12 cellular contexts compared by ENCODE assay signal in the genomic region with DNA sequence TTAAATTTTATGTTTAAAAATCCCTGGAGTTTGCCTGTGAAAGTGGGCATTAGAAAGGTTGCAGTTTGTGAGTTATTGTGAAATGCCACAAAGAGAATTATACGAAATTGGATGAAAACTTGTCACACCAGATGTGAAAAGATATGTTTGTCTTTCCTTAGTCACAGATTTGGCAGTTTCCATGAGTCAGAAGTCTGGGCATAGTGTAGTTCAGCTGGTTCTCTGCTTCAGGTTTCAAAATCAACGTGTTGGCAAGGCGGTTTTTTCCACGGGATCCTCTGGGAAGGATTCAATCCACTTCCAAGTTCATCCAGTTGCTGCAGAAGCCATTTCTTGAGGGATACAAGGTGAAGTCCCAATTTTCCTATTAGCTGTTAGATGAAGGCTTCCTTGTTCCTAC.
A peak's percentile ranks its signal among the peaks of the same experiment; 100 is the strongest.
DNase-seq lines count a peak whose midpoint lies in the region; ATAC-seq and TF ChIP-seq lines count a peak whose summit lies in the region.
"Had no signal": no experiment of that assay in that cellular context is flagged by ENCODE, and none has a peak within 500 bp of the region (broad histone marks: within the 10 kb centered on the region; RNA-seq: fewer than 3 reads in every experiment).

No MANE protein-coding gene starts in this region.

- H3K9me3 ChIP-seq in mammary epithelial cell (replicated peaks; ENCODE audit: insufficient read depth, low read length), result no peaks in the 10 kb centered on the region
- H3K9me3 ChIP-seq: prostate gland had no signal

- no peak overlapping the region for H3K27ac ChIP-seq in mammary epithelial cell (ENCODE audit: insufficient read depth, low read depth, low read length)
- H3K27ac ChIP-seq: prostate gland had no signal

- 53% methylated on average over 4 of the region's 4 CpGs for WGBS in mammary epithelial cell (ENCODE audit: low coverage, missing lambda C conversion rate)

- H3K4me1 ChIP-seq in mammary epithelial cell (ENCODE audit: insufficient read depth, low read length), result no peaks in the 10 kb centered on the region
- H3K4me1 ChIP-seq: prostate gland had no signal

- H4K20me1 ChIP-seq in mammary epithelial cell (ENCODE audit: insufficient read depth, low read length), result no peaks in the 10 kb centered on the region

- in situ Hi-C loops in mammary epithelial cell (cut with MboI; ENCODE audit: low sequenced_read_pairs in 2 of 2), result no loop called here

- intact Hi-C loops in mammary epithelial cell (cut with micrococcal nuclease), result no loop called here

- H3K4me3 ChIP-seq in mammary epithelial cell (replicated peaks in 1 of 3; ENCODE audit: insufficient read depth in 1 of 3, low read depth in 2 of 3, low read length in 3 of 3), result no peak overlapping the region
- H3K4me3 ChIP-seq in kidney epithelial cell (ENCODE audit: low read depth, low read length), result no peak overlapping the region
- H3K4me3 ChIP-seq: prostate gland had no signal

- DNase-seq in AG20443 (ENCODE audit: low spot score) (peak; percentile 54), HT1080 (ENCODE audit: low read depth) (peak; percentile 86), mammary epithelial cell (peak; percentile 74), kidney epithelial cell (ENCODE audit: low read depth) (peak; percentile 26)
- DNase-seq: activated CD4-positive, alpha-beta T cell treated with anti-CD3 and anti-CD28 coated beads for 36 hours; stimulated activated CD4-positive, alpha-beta T cell treated with anti-CD3 and anti-CD28 coated beads, Interleukin-4, amount 100 ng/mL, for 4 hours; stimulated activated naive CD4-positive, alpha-beta T cell had no signal

- CTCF ChIA-PET in mammary epithelial cell (lab: Charles Lee; ENCODE audit: low non-redundant PET), result no interaction called here

- no peaks in the 10 kb centered on the region for H3K36me3 ChIP-seq in mammary epithelial cell (ENCODE audit: insufficient read depth, low read length)
- no peaks in the 10 kb centered on the region for H3K36me3 ChIP-seq in kidney epithelial cell (ENCODE audit: control insufficient read depth, insufficient read depth, low read length)
- H3K36me3 ChIP-seq: prostate gland had no signal

- H2AFZ ChIP-seq in mammary epithelial cell (ENCODE audit: low read depth, low read length), result peak overlapping the region; percentile 22

- H3K79me2 ChIP-seq in mammary epithelial cell (ENCODE audit: insufficient read depth, low read length), result no peaks in the 10 kb centered on the region

- H3K9ac ChIP-seq in mammary epithelial cell (ENCODE audit: insufficient read depth, low read length), result no peak overlapping the region

- dilution Hi-C loops in mammary epithelial cell (cut with HindIII; ENCODE audit: low sequenced_read_pairs), result no loop called here

- ATAC-seq in GM21737 (IDR thresholded peaks at IDR 0.05; ENCODE audit: unreplicated experiment) (no peak), HG03469 (IDR thresholded peaks at IDR 0.05; ENCODE audit: unreplicated experiment) (no peak), GM21576 (IDR thresholded peaks at IDR 0.05; ENCODE audit: unreplicated experiment) (no peak), GM19452 (IDR thresholded peaks at IDR 0.05; ENCODE audit: unreplicated experiment) (no peak)
- ATAC-seq: activated CD4-positive, alpha-beta T cell treated with anti-CD3 and anti-CD28 coated beads for 36 hours had no signal

- no TSS peak for BruUV-seq in mammary epithelial cell (replicated peaks; lab: Mats Ljungman, UMichigan)

- no peaks in the 10 kb centered on the region for H3K27me3 ChIP-seq in mammary epithelial cell (ENCODE audit: insufficient read depth, low read length)
- no peaks in the 10 kb centered on the region for H3K27me3 ChIP-seq in kidney epithelial cell (ENCODE audit: control insufficient read depth, insufficient read depth, low read length)

- TF ChIP-seq CTCF in mammary epithelial cell (conservative IDR thresholded peaks at IDR 0.05 in 1 of 2, IDR thresholded peaks at IDR 0.05 in 1 of 2; ENCODE audit: extremely low read depth in 1 of 2, insufficient read depth in 1 of 2, low read depth in 1 of 2, low read length in 2 of 2) (no peak), kidney epithelial cell (IDR thresholded peaks at IDR 0.05; ENCODE audit: insufficient read depth, low read length, poor library complexity, severe bottlenecking) (no peak)

- peak overlapping the region; percentile 3 for H3K4me2 ChIP-seq in mammary epithelial cell (ENCODE audit: insufficient read depth, low read depth, low read length)

Comparison
In these comparisons a context has a peak if more than half of its experiments do, and no peak if none do; other contexts are left out.
1. DNase-seq: peak in every context shown above with its lines; median percentile 86 in HT1080; 74 in mammary epithelial cell; 54 in AG20443; 26 in kidney epithelial cell.